Comparison of ENCODE assay signal across 27 cellular contexts in the genomic region with DNA sequence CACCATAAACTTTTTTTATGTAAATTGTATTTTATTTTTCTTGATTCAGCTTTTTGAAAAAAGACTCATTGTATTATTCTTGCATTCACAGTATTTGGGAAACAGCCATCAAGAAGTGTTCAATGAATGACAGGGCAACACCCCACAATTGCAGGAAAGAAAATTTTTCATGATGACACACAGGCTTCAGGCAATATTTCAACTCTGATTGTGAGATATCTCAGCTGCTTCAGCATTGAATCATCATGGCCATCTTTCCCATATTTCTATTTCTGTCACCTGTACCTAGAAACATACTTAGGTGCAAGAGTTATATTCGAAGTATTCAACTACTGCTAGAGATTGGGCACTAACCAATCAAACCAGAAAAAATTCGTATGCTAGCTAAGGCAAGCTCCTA.
DNase-seq lines count a peak whose midpoint lies in the region; ATAC-seq, FAIRE-seq and TF ChIP-seq lines count a peak whose summit lies in the region.
"Had no signal": no experiment of that assay in that cellular context is flagged by ENCODE, and none has a peak within 500 bp of the region (broad histone marks: within the 10 kb centered on the region; RNA-seq: fewer than 3 reads in every experiment).

No MANE protein-coding gene starts in this region.

- no peak overlapping the region for H3K4me3 ChIP-seq in BJ (ENCODE audit: low read depth, low read length)
- H3K4me3 ChIP-seq in astrocyte (ENCODE audit: insufficient read depth, low read depth, low read length), result no peak overlapping the region
- H3K4me3 ChIP-seq in kidney epithelial cell (ENCODE audit: low read depth, low read length), result no peak overlapping the region
- H3K4me3 ChIP-seq: A549, esophagus squamous epithelium, gastroesophageal sphincter, sigmoid colon, SJCRH30, upper lobe of left lung had no signal

- no peaks in the 10 kb centered on the region for H3K36me3 Mint-ChIP-seq in astrocyte (ENCODE audit: low read depth, unreplicated experiment)

- H3K9me3 ChIP-seq in astrocyte (ENCODE audit: insufficient read depth, low read depth, low read length), result no peaks in the 10 kb centered on the region
- H3K9me3 ChIP-seq: A549, BE2C, esophagus squamous epithelium, gastroesophageal sphincter, sigmoid colon, SJCRH30, upper lobe of left lung had no signal

- ATAC-seq in GM21360 (IDR thresholded peaks at IDR 0.05; ENCODE audit: unreplicated experiment), result no peak
- ATAC-seq: A549; activated naive CD8-positive, alpha-beta T cell treated with anti-CD3 and anti-CD28 coated beads, Interleukin-2, amount 50 U/mL, for 24 hours; gastroesophageal sphincter had no signal

- no peak overlapping the region for H2AFZ ChIP-seq in astrocyte (ENCODE audit: low read depth, low read length)

- no peaks in the 10 kb centered on the region for H3K9me3 Mint-ChIP-seq in astrocyte (ENCODE audit: unreplicated experiment)

- no peaks in the 10 kb centered on the region for H4K20me1 ChIP-seq in astrocyte (ENCODE audit: insufficient read depth, low read length)

- H3K36me3 ChIP-seq in BJ (ENCODE audit: control insufficient read depth, insufficient read depth, low read length) (no peaks in the 10 kb centered on the region), astrocyte (ENCODE audit: insufficient read depth, low read length) (no peaks in the 10 kb centered on the region), kidney epithelial cell (ENCODE audit: control insufficient read depth, insufficient read depth, low read length) (no peaks in the 10 kb centered on the region)
- H3K36me3 ChIP-seq: BE2C, brain microvascular endothelial cell, esophagus squamous epithelium, gastroesophageal sphincter, sigmoid colon, SJCRH30, upper lobe of left lung had no signal

- POLR2A ChIA-PET in BJ (lab: Charles Lee), result no interaction called here

- H3K27ac Mint-ChIP-seq in astrocyte (ENCODE audit: unreplicated experiment), result peak overlapping the region; percentile 17
- H3K27ac Mint-ChIP-seq: activated naive CD8-positive, alpha-beta T cell treated with anti-CD3 and anti-CD28 coated beads, Interleukin-2, amount 50 U/mL, for 24 hours; progenitor cell of endocrine pancreas; T-helper 1 cell treated with Interleukin-12 subunit alpha and Interleukin-12 subunit beta and Interleukin-4 antibody, amounts not matched to agents 30 μg/mL and 1 μg/mL, for 36 hours had no signal

- FAIRE-seq in astrocyte (lab: Jason Lieb, UNC), result no peak
- FAIRE-seq: A549, colon, islet of Langerhans had no signal

- H3K4me1 Mint-ChIP-seq in astrocyte (ENCODE audit: low read depth, unreplicated experiment), result peaks cover 28% of the 10 kb centered on the region
- H3K4me1 Mint-ChIP-seq: activated naive CD8-positive, alpha-beta T cell treated with anti-CD3 and anti-CD28 coated beads, Interleukin-2, amount 50 U/mL, for 24 hours had no signal

- no peak overlapping the region for H3K27ac ChIP-seq in astrocyte (ENCODE audit: low read depth, low read length)
- H3K27ac ChIP-seq: A549, brain microvascular endothelial cell, esophagus squamous epithelium, gastroesophageal sphincter, HL-60, sigmoid colon, SJCRH30, upper lobe of left lung had no signal

- TF ChIP-seq CTCF in BJ (IDR thresholded peaks at IDR 0.05; ENCODE audit: insufficient read depth, low read depth, low read length) (no peak), astrocyte (IDR thresholded peaks at IDR 0.05; ENCODE audit: insufficient read depth, low read depth, low read length) (no peak), kidney epithelial cell (IDR thresholded peaks at IDR 0.05; ENCODE audit: insufficient read depth, low read length, poor library complexity, severe bottlenecking) (no peak)

- H3K27me3 ChIP-seq in BJ (ENCODE audit: control insufficient read depth, insufficient read depth, low read length) (no peaks in the 10 kb centered on the region), astrocyte (ENCODE audit: insufficient read depth, low read length) (no peaks in the 10 kb centered on the region), kidney epithelial cell (ENCODE audit: control insufficient read depth, insufficient read depth, low read length) (no peaks in the 10 kb centered on the region)
- H3K27me3 ChIP-seq: BE2C, brain microvascular endothelial cell, esophagus squamous epithelium, gastroesophageal sphincter, sigmoid colon, upper lobe of left lung had no signal

- DNase-seq in BJ (ENCODE audit: low read depth) (peak; percentile 8), M059J (ENCODE audit: low read depth) (peak; percentile 65), astrocyte (ENCODE audit: low read depth) (peak; percentile 2), kidney epithelial cell (ENCODE audit: low read depth) (peak; percentile 14), Ammon's horn (ENCODE audit: low spot score) (no peak), OCI-M2 (lab: John Stamatoyannopoulos, UW; ENCODE audit: unreplicated experiment) (no peak)
- DNase-seq in activated effector memory CD4-positive, alpha-beta T cell treated with Interleukin-2 at 50 U/mL for 16 hours, result no peak
- DNase-seq: activated CD4-positive, alpha-beta T cell treated with anti-CD3 and anti-CD28 coated beads for 1 hour; activated gamma-delta T cell treated with Interleukin-2 at 50 U/mL for 16 hours; activated naive CD8-positive, alpha-beta T cell treated with anti-CD3 and anti-CD28 coated beads, Interleukin-2, amount 50 U/mL, for 24 hours; BE2C; brain microvascular endothelial cell; effector memory CD4-positive, alpha-beta T cell; esophagus squamous epithelium; NCI-H2081; sigmoid colon; SJCRH30; stimulated activated CD8-positive, alpha-beta memory T cell treated with anti-CD3 and anti-CD28 coated beads, Interleukin-4, amount 100 ng/mL, for 48 hours; upper lobe of left lung had no signal

- no peak overlapping the region for H3K4me3 Mint-ChIP-seq in astrocyte (ENCODE audit: unreplicated experiment)
- H3K4me3 Mint-ChIP-seq: activated naive CD8-positive, alpha-beta T cell treated with anti-CD3 and anti-CD28 coated beads, Interleukin-2, amount 50 U/mL, for 24 hours; T-helper 1 cell treated with Interleukin-12 subunit alpha and Interleukin-12 subunit beta and Interleukin-4 antibody, amounts not matched to agents 30 μg/mL and 1 μg/mL, for 36 hours had no signal

- H3K4me2 ChIP-seq in astrocyte (ENCODE audit: low read length), result no peak overlapping the region
- H3K4me2 ChIP-seq: A549 had no signal

- no peaks in the 10 kb centered on the region for H3K27me3 Mint-ChIP-seq in astrocyte (ENCODE audit: low read depth, unreplicated experiment)
- H3K27me3 Mint-ChIP-seq: activated naive CD8-positive, alpha-beta T cell treated with anti-CD3 and anti-CD28 coated beads, Interleukin-2, amount 50 U/mL, for 24 hours; progenitor cell of endocrine pancreas had no signal

- H3K9ac ChIP-seq in astrocyte (ENCODE audit: low read length), result no peak overlapping the region

- CTCF ChIA-PET in BJ (lab: Yijun Ruan, JAX), result interaction anchor here (0.5 kb wide), 1 partner anchor 34 kb away, joined by 3 read pairs; no protein-coding TSS in a partner anchor

- no peaks in the 10 kb centered on the region for H3K4me1 ChIP-seq in astrocyte (ENCODE audit: insufficient read depth, low read length)
- H3K4me1 ChIP-seq: A549, esophagus squamous epithelium, gastroesophageal sphincter, sigmoid colon, SJCRH30, upper lobe of left lung had no signal

- H3K79me2 ChIP-seq in astrocyte (ENCODE audit: insufficient read depth, low read length), result no peaks in the 10 kb centered on the region

Comparison
In these comparisons a context has a peak if more than half of its experiments do, and no peak if none do; other contexts are left out.
1. DNase-seq: peak in BJ (single experiment), M059J (single experiment), astrocyte (single experiment) and kidney epithelial cell (single experiment); none in activated effector memory CD4-positive, alpha-beta T cell treated with Interleukin-2 at 50 U/mL for 16 hours (single experiment), Ammon's horn (single experiment) and OCI-M2 (single experiment).